8 cellular contexts compared by ENCODE assay signal in genomic region chr14:105448706-105449111, GRCh38. TPM values are rescaled to one million over a fixed set of nuclear protein-coding genes. Genes with fewer than 3 reads are reported as not detected.
A peak's percentile ranks its signal among the peaks of the same experiment; 100 is the strongest.
DNase-seq lines count a peak whose midpoint lies in the region; ATAC-seq and TF ChIP-seq lines count a peak whose summit lies in the region.

No MANE protein-coding gene starts in this region.

- H3K4me1 Mint-ChIP-seq in CD8-positive, alpha-beta memory T cell = no peaks in the 10 kb centered on the region

- H3K27me3 Mint-ChIP-seq in CD8-positive, alpha-beta memory T cell = no peaks in the 10 kb centered on the region

- no peak overlapping the region for H3K4me3 Mint-ChIP-seq in CD8-positive, alpha-beta memory T cell

- no peak overlapping the region for H3K27ac ChIP-seq in CD8-positive, alpha-beta memory T cell (ENCODE audit: low read depth, low read length)
- peak overlapping the region; percentile 45 to 49 for H3K27ac ChIP-seq in ascending aorta
- no peak overlapping the region for H3K27ac ChIP-seq in skeletal muscle tissue (ENCODE audit: low read depth, low read length)

- no peaks in the 10 kb centered on the region for H3K4me1 ChIP-seq in CD8-positive, alpha-beta memory T cell (ENCODE audit: insufficient read depth, low read length)
- H3K4me1 ChIP-seq in ascending aorta (peaks cover 3 to 10% of the 10 kb centered on the region in 2 donors), skeletal muscle tissue (ENCODE audit: control insufficient read depth in 3 of 3, insufficient read depth in 3 of 3, low read length in 3 of 3) (peaks cover 9 to 11% (median 10%) of the 10 kb centered on the region in 3 donors)

- H3K4me3 ChIP-seq in CD8-positive, alpha-beta memory T cell (ENCODE audit: low read length) = no peak overlapping the region
- H3K4me3 ChIP-seq in ascending aorta = no peak overlapping the region
- H3K4me3 ChIP-seq in skeletal muscle tissue (ENCODE audit: low read length in 3 of 3) = no peak overlapping the region

- CTCF ChIA-PET in CD8-positive, alpha-beta memory T cell (lab: Charles Lee) = interaction anchor here (1.0 to 3.1 kb wide), 7 partner anchors 17 to 138 kb away, joined by 3 to 26 read pairs (median 3); no protein-coding TSS in a partner anchor

- no peaks in the 10 kb centered on the region for H3K9me3 Mint-ChIP-seq in CD8-positive, alpha-beta memory T cell

- peak; percentile 51 to 75 (median 55) for DNase-seq in CD8-positive, alpha-beta memory T cell
- peak; percentile 65 for DNase-seq in T-helper 9 cell
- DNase-seq in ascending aorta (ENCODE audit: low spot score in 2 of 2) = peak in 1 of 2 donors; percentile 85
- peak; percentile 18 to 68 for DNase-seq in hippocampal formation (lab: John Stamatoyannopoulos, UW)

- H3K27ac Mint-ChIP-seq in CD8-positive, alpha-beta memory T cell = no peak overlapping the region

- POLR2A ChIA-PET in CD8-positive, alpha-beta memory T cell (lab: Charles Lee) = interaction anchor here (1.0 kb wide), 1 partner anchor 41 kb away, joined by 5 read pairs; no protein-coding TSS in a partner anchor

- intact Hi-C loops in ascending aorta (cut with DNase I) = loop anchor here (1.0 to 2.0 kb wide), 4 partner anchors 20 to 78 kb away; partner anchors contain the start of gene TMEM121

- H3K36me3 ChIP-seq in CD8-positive, alpha-beta memory T cell (ENCODE audit: insufficient read depth, low read length) = no peaks in the 10 kb centered on the region
- H3K36me3 ChIP-seq in ascending aorta = peaks cover 28 to 37% of the 10 kb centered on the region in 2 donors
- peaks cover 14 to 29% (median 18%) of the 10 kb centered on the region in 3 donors for H3K36me3 ChIP-seq in skeletal muscle tissue (ENCODE audit: control insufficient read depth in 3 of 3, insufficient read depth in 3 of 3, low read length in 3 of 3)

- H3K9me3 ChIP-seq in CD8-positive, alpha-beta memory T cell (ENCODE audit: low read length) = no peaks in the 10 kb centered on the region
- H3K9me3 ChIP-seq in ascending aorta = no peaks in the 10 kb centered on the region
- no peaks in the 10 kb centered on the region for H3K9me3 ChIP-seq in skeletal muscle tissue (ENCODE audit: control insufficient read depth in 3 of 3, low read length in 3 of 3)

- ATAC-seq in HG03103 (IDR thresholded peaks at IDR 0.05; ENCODE audit: low read depth, unreplicated experiment) (peak; percentile 61), GM18870 (IDR thresholded peaks at IDR 0.05; ENCODE audit: unreplicated experiment) (no peak), GM18502 (IDR thresholded peaks at IDR 0.05; ENCODE audit: poor library complexity, unreplicated experiment) (no peak)

- peak overlapping the region in 2 of 3 donors; percentile 38 to 60 for H3K9ac ChIP-seq in skeletal muscle tissue (ENCODE audit: low read depth in 1 of 3, low read length in 3 of 3)

- TF ChIP-seq CTCF in ascending aorta (IDR thresholded peaks at IDR 0.05) = peak; percentile 92 to 98 (median 94)

- H3K36me3 Mint-ChIP-seq in CD8-positive, alpha-beta memory T cell = peaks cover 0 to 27% (median 3%) of the 10 kb centered on the region in 3 donors

- no peaks in the 10 kb centered on the region for H3K27me3 ChIP-seq in CD8-positive, alpha-beta memory T cell (ENCODE audit: insufficient read depth, low read length, poor library complexity, severe bottlenecking)
- no peaks in the 10 kb centered on the region for H3K27me3 ChIP-seq in ascending aorta
- no peaks in the 10 kb centered on the region for H3K27me3 ChIP-seq in skeletal muscle tissue (ENCODE audit: control insufficient read depth in 3 of 3, insufficient read depth in 3 of 3, low read length in 3 of 3)

RNA-seq across cellular contexts. Expression of gene CRIP2, which starts 25.9 kb away (rescaled TPM):
- 1 to 10 TPM; 2.7 to 4.5 TPM for total RNA-seq in CD8-positive, alpha-beta memory T cell
- 31.5 TPM for polyA plus RNA-seq in CD8-positive, alpha-beta memory T cell
- total RNA-seq in ascending aorta (665 TPM), skeletal muscle tissue (77.8 TPM)

RNA-seq across cellular contexts. Expression of gene MTA1, which starts 29.1 kb away (rescaled TPM):
- total RNA-seq in CD8-positive, alpha-beta memory T cell = 100 to 1,000 TPM; 124 to 129 TPM
- polyA plus RNA-seq in CD8-positive, alpha-beta memory T cell = 6.1 TPM
- total RNA-seq in ascending aorta (118 TPM), skeletal muscle tissue (19.3 TPM)

RNA-seq across cellular contexts. Expression of gene CRIP1, which starts 38.0 kb away (rescaled TPM):
- 100 to 1,000 TPM; 463 to 468 TPM for total RNA-seq in CD8-positive, alpha-beta memory T cell
- 1,031 TPM for polyA plus RNA-seq in CD8-positive, alpha-beta memory T cell
- total RNA-seq in ascending aorta = 106 TPM
- total RNA-seq in skeletal muscle tissue = 5.2 TPM

RNA-seq across cellular contexts. Expression of gene TEDC1, which starts 42.3 kb away (rescaled TPM):
- total RNA-seq in CD8-positive, alpha-beta memory T cell = 10 to 100 TPM; 52.1 to 56.5 TPM
- 14.7 TPM for polyA plus RNA-seq in CD8-positive, alpha-beta memory T cell
- total RNA-seq in ascending aorta (12.7 TPM), skeletal muscle tissue (2.1 TPM)

RNA-seq across cellular contexts. Expression of gene TEX22, which starts 50.4 kb away (rescaled TPM):
- 1 to 10 TPM; 1.4 to 2.9 TPM for total RNA-seq in CD8-positive, alpha-beta memory T cell
- 0.08 TPM for polyA plus RNA-seq in CD8-positive, alpha-beta memory T cell
- total RNA-seq in ascending aorta = not detected
- under 0.01 TPM for total RNA-seq in skeletal muscle tissue

Comparison
In these comparisons a context has a peak if more than half of its experiments do, and no peak if none do; other contexts are left out.
1. H3K27ac ChIP-seq: peak in ascending aorta (2 of 2); none in CD8-positive, alpha-beta memory T cell (single experiment) and skeletal muscle tissue (single experiment).
2. RNA of gene CRIP2, which starts 25.9 kb away (total RNA-seq): 665 TPM in ascending aorta (single experiment) and 77.8 TPM in skeletal muscle tissue (single experiment); 2.7 to 4.5 TPM in CD8-positive, alpha-beta memory T cell; every median in the first group is over 10 times any median in the second.
3. RNA of gene CRIP1, which starts 38.0 kb away (total RNA-seq): 463 to 468 TPM in CD8-positive, alpha-beta memory T cell and 106 TPM in ascending aorta (single experiment); 5.2 TPM in skeletal muscle tissue (single experiment); every median in the first group is over 10 times any median in the second.